Comparison of ENCODE assay signal across 10 cellular contexts in genomic region chr16:29606669-29607427, GRCh38. TPM values are rescaled to one million over a fixed set of nuclear protein-coding genes. Genes with fewer than 3 reads are reported as not detected.
DNase-seq lines count a peak whose midpoint lies in the region; ATAC-seq, FAIRE-seq and TF ChIP-seq lines count a peak whose summit lies in the region.
"Not testable (repeated sequence)": the region's sequence is repeated elsewhere in the genome, so short reads cannot be mapped to it uniquely, and the experiment has no call there.
"Had no signal": no experiment of that assay in that cellular context is flagged by ENCODE, and none has a peak within 500 bp of the region (broad histone marks: within the 10 kb centered on the region; RNA-seq: fewer than 3 reads in every experiment).

No MANE protein-coding gene starts in this region.

- not testable (repeated sequence) for H2AFZ ChIP-seq in K562 (ENCODE audit: low read depth, low read length)

- intact Hi-C loops in K562 (cut with micrococcal nuclease); gastrocnemius medialis (cut with DNase I; ENCODE audit: low total_unique reads): not testable (repeated sequence)

- H3K36me3 ChIP-seq in GM06990 (ENCODE audit: control insufficient read depth, insufficient read depth, low read length); gastrocnemius medialis: not testable (repeated sequence)
- H3K36me3 ChIP-seq in K562 (ENCODE audit: control insufficient read depth, insufficient read depth, low read length) = peaks cover 53% of the 10 kb centered on the region; the same call in 1 of the 3 replicates

- peaks cover 20% of the 10 kb centered on the region; the same call in 1 of the 2 replicates for H4K20me1 ChIP-seq in K562 (replicated peaks; ENCODE audit: control insufficient read depth, insufficient read depth, low read length)

- not testable (repeated sequence) for TF ChIP-seq RAD21 in K562 (CRISPR knock-in tag; conservative IDR thresholded peaks at IDR 0.05 in 1 of 2, IDR thresholded peaks at IDR 0.05 in 1 of 2)

- peak overlapping the region in 1 of 2 experiments; percentile 76; a peak in 2 of 4 replicates for H3K9ac ChIP-seq in K562 (ENCODE audit: insufficient read depth in 1 of 2, low read depth in 2 of 2, low read length in 2 of 2)

- FAIRE-seq in K562 (lab: Jason Lieb, UNC) = not testable (repeated sequence)

- H3K4me1 Mint-ChIP-seq in activated CD4-positive, alpha-beta memory T cell treated with anti-CD3 and anti-CD28 coated beads, Interleukin-2, amount 10 ng/mL, durations not matched to agents 7 days and 5 days = peaks cover 47% of the 10 kb centered on the region
- peaks cover 46% of the 10 kb centered on the region for H3K4me1 Mint-ChIP-seq in mesothelial cell of epicardium

- CTCF ChIA-PET in activated CD4-positive, alpha-beta memory T cell treated with anti-CD3 and anti-CD28 coated beads, Interleukin-2, amount 10 ng/mL, durations not matched to agents 7 days and 5 days (lab: Charles Lee); K562 (lab: Yijun Ruan, JAX; ENCODE audit: low intra/inter-chr PET ratio): not testable (repeated sequence)

- not testable (repeated sequence) for H3K4me3 Mint-ChIP-seq in activated CD4-positive, alpha-beta memory T cell treated with anti-CD3 and anti-CD28 coated beads, Interleukin-2, amount 10 ng/mL, durations not matched to agents 7 days and 5 days
- peak overlapping the region; percentile 3 for H3K4me3 Mint-ChIP-seq in mesothelial cell of epicardium

- H3K9me3 Mint-ChIP-seq in activated CD4-positive, alpha-beta memory T cell treated with anti-CD3 and anti-CD28 coated beads, Interleukin-2, amount 10 ng/mL, durations not matched to agents 7 days and 5 days; mesothelial cell of epicardium: not testable (repeated sequence)

- TF ChIP-seq CTCF in GM06990 (IDR thresholded peaks at IDR 0.05; ENCODE audit: insufficient read depth, low read length, poor library complexity, severe bottlenecking); K562 (IDR thresholded peaks at IDR 0.05 in 2 of 3, conservative IDR thresholded peaks at IDR 0.05 in 1 of 3; ENCODE audit: insufficient read depth in 2 of 3, low read depth in 1 of 3, low read length in 3 of 3); mesothelial cell of epicardium (IDR thresholded peaks at IDR 0.05; ENCODE audit: unreplicated experiment); gastrocnemius medialis (IDR thresholded peaks at IDR 0.05 in 4 of 5, conservative IDR thresholded peaks at IDR 0.05 in 1 of 5): not testable (repeated sequence)

- TF ChIP-seq POLR2A in K562 (conservative IDR thresholded peaks at IDR 0.05); gastrocnemius medialis (IDR thresholded peaks at IDR 0.05): not testable (repeated sequence)

- H3K36me3 Mint-ChIP-seq in activated CD4-positive, alpha-beta memory T cell treated with anti-CD3 and anti-CD28 coated beads, Interleukin-2, amount 10 ng/mL, durations not matched to agents 7 days and 5 days (ENCODE audit: low read depth) = peaks cover 19% of the 10 kb centered on the region
- H3K36me3 Mint-ChIP-seq in mesothelial cell of epicardium = not testable (repeated sequence)

- BruUV-seq in K562 (replicated peaks; lab: Mats Ljungman, UMichigan) = not testable (repeated sequence)

- peak overlapping the region; percentile 48 for H3K27ac Mint-ChIP-seq in activated CD4-positive, alpha-beta memory T cell treated with anti-CD3 and anti-CD28 coated beads, Interleukin-2, amount 10 ng/mL, durations not matched to agents 7 days and 5 days
- H3K27ac Mint-ChIP-seq in mesothelial cell of epicardium = peak overlapping the region; percentile 72

- not testable (repeated sequence) for H3K27me3 ChIP-seq in GM06990 (replicated peaks; ENCODE audit: control insufficient read depth, insufficient read depth, low read length); K562 (ENCODE audit: control insufficient read depth in 2 of 2, insufficient read depth in 2 of 2, low read length in 2 of 2); gastrocnemius medialis

- not testable (repeated sequence) for H3K9me1 ChIP-seq in K562 (ENCODE audit: control insufficient read depth, insufficient read depth, low read length)

- not testable (repeated sequence) for H3K4me2 ChIP-seq in K562 (ENCODE audit: insufficient read depth, low read length)

- 77% methylated on average over 9 of the region's 26 CpGs for WGBS in K562 (ENCODE audit: insufficient coverage, low coverage, missing lambda C conversion rate)

- in situ Hi-C loops in K562 (cut with MboI); gastrocnemius medialis (cut with MboI; ENCODE audit: low sequenced_read_pairs in 4 of 4): not testable (repeated sequence)

- DNase-seq in GM06990 (ENCODE audit: extremely low read depth, insufficient read length); activated CD4-positive, alpha-beta memory T cell treated with anti-CD3 and anti-CD28 coated beads, Interleukin-2, amount 10 ng/mL, durations not matched to agents 7 days and 5 days; K562 (ENCODE audit: extremely low read depth in 1 of 4, low spot score in 3 of 4); mesothelial cell of epicardium (ENCODE audit: low spot score in 2 of 2, unreplicated experiment in 2 of 2); gastrocnemius medialis: not testable (repeated sequence)
- DNase-seq in NCI-H69 (lab: John Stamatoyannopoulos, UW) = peak; percentile 19

- peaks cover 94% of the 10 kb centered on the region for H3K79me2 ChIP-seq in K562 (ENCODE audit: control insufficient read depth, insufficient read depth, low read length)

- peak overlapping the region; percentile 37 for H3K4me3 ChIP-seq in GM06990 (replicated peaks; ENCODE audit: low read depth, low read length)
- not testable (repeated sequence) for H3K4me3 ChIP-seq in K562, gastrocnemius medialis

- H3K27ac ChIP-seq in K562 (ENCODE audit: extremely low read depth, low read depth, low read length) = not testable (repeated sequence)
- H3K27ac ChIP-seq in gastrocnemius medialis = peak overlapping the region; percentile 48 to 88 (median 80)

- H3K9me3 ChIP-seq in K562 (replicated peaks; ENCODE audit: control insufficient read depth, insufficient read depth, low read depth, low read length); gastrocnemius medialis: not testable (repeated sequence)

- H3K27me3 Mint-ChIP-seq in activated CD4-positive, alpha-beta memory T cell treated with anti-CD3 and anti-CD28 coated beads, Interleukin-2, amount 10 ng/mL, durations not matched to agents 7 days and 5 days; mesothelial cell of epicardium (ENCODE audit: low read depth): not testable (repeated sequence)

- ATAC-seq in HG02610 (IDR thresholded peaks at IDR 0.05; ENCODE audit: unreplicated experiment) = peak; percentile 36
- ATAC-seq in K562, gastrocnemius medialis: not testable (repeated sequence)

- H3K4me1 ChIP-seq in K562 (replicated peaks in 1 of 2; ENCODE audit: control insufficient read depth in 2 of 2, insufficient read depth in 2 of 2, low read length in 2 of 2) = peaks cover 9 to 42% of the 10 kb centered on the region in 2 experiments; a peak in 4 of 5 replicates
- H3K4me1 ChIP-seq in gastrocnemius medialis = peaks cover 24 to 55% of the 10 kb centered on the region in 2 donors

- POLR2A ChIA-PET in activated CD4-positive, alpha-beta memory T cell treated with anti-CD3 and anti-CD28 coated beads, Interleukin-2, amount 10 ng/mL, durations not matched to agents 7 days and 5 days (lab: Charles Lee); K562 (lab: Yijun Ruan, JAX): not testable (repeated sequence)

- TF ChIP-seq EP300 in K562 (IDR thresholded peaks at IDR 0.05; ENCODE audit: low read length) = not testable (repeated sequence)

TF ChIP-seq in K562, 482 proteins besides CTCF, POLR2A, EP300 and RAD21:
- TF ChIP-seq POLR2G (IDR thresholded peaks at IDR 0.05; ENCODE audit: low read depth, low read length) = 0 out of 2 replicates have a peak, but pooled peaks have one; percentile 33

RNA-seq across cellular contexts. Expression of gene SPN, which starts 56.2 kb away (rescaled TPM):
- 100 to 1,000 TPM; 341 to 359 TPM for total RNA-seq in activated CD4-positive, alpha-beta memory T cell treated with anti-CD3 and anti-CD28 coated beads, Interleukin-2, amount 10 ng/mL, durations not matched to agents 7 days and 5 days
- 97.4 and 224 TPM in 2 replicates for total RNA-seq in K562 (2011; cell fraction: chromatin; rRNA removed; ENCODE audit: low replicate concordance)
- total RNA-seq in K562 (2011; cell fraction: nucleolus; rRNA removed) = 129 and 166 TPM in 2 replicates
- 142 and 171 TPM in 2 replicates for total RNA-seq in K562 (2011; cell fraction: nucleoplasm; rRNA removed)
- total RNA-seq in K562 (2014; rRNA removed) (75.4 and 91.8 TPM in 2 replicates), K562 (2014; rRNA removed; fragmentation: Illumina TruSeq; extraction: Trizol) (80.6 and 85.0 TPM in 2 replicates), K562 (2015; rRNA removed; fragmentation: Illumina TruSeq; extraction: Trizol) (110 and 114 TPM in 2 replicates), K562 (2021) (202 and 225 TPM in 2 replicates), mesothelial cell of epicardium (0.38 to 0.63 TPM (median 0.57 TPM) in 3 replicates), gastrocnemius medialis (under 1 TPM in 3 of 4 donors, not detected in 1; 0.12 to 0.88 (median 0.84) TPM)
- polyA plus RNA-seq in K562 (2011; rRNA removed) (56.7 and 114 TPM in 2 replicates), K562 (2014; fragmentation: Illumina TruSeq; extraction: Trizol) (174 and 221 TPM in 2 replicates), K562 (2014; fragmentation: Nextera tagmentation; extraction: Ambion mirVana) (10 to 100 TPM; 24.3 to 34.3 TPM), K562 (2014; rRNA removed) (74.2 and 79.4 TPM in 2 replicates)
- 56.3 and 107 TPM in 2 replicates for polyA plus RNA-seq in K562 (2011; cell fraction: cytosol; rRNA removed)
- polyA plus RNA-seq in K562 (2011; cell fraction: nucleus; rRNA removed) = 80.5 and 114 TPM in 2 replicates
- polyA plus RNA-seq in K562 (2012) = 152 and 220 TPM in 2 replicates
- polyA minus RNA-seq in K562 (2011; rRNA and poly(A)+ RNA removed) = 64.6 and 73.0 TPM in 2 replicates
- polyA minus RNA-seq in K562 (2011; cell fraction: cytosol; rRNA and poly(A)+ RNA removed) = 66.4 and 80.3 TPM in 2 replicates
- polyA minus RNA-seq in K562 (2011; cell fraction: nucleus; rRNA and poly(A)+ RNA removed) = 15.9 and 30.7 TPM in 2 replicates
- total RNA-seq: epithelial cell of proximal tubule, fibroblast of villous mesenchyme, lung microvascular endothelial cell had no signal

Comparison
In these comparisons a context has a peak if more than half of its experiments do, and no peak if none do; other contexts are left out.
1. RNA of gene SPN, which starts 56.2 kb away (total RNA-seq): 341 to 359 TPM in activated CD4-positive, alpha-beta memory T cell treated with anti-CD3 and anti-CD28 coated beads, Interleukin-2, amount 10 ng/mL, durations not matched to agents 7 days and 5 days and 75.4 to 225 TPM in K562; 0.12 to 0.88 TPM in gastrocnemius medialis and 0.38 to 0.63 TPM in mesothelial cell of epicardium; every median in the first group is over 10 times any median in the second.